In the genomic region with DNA sequence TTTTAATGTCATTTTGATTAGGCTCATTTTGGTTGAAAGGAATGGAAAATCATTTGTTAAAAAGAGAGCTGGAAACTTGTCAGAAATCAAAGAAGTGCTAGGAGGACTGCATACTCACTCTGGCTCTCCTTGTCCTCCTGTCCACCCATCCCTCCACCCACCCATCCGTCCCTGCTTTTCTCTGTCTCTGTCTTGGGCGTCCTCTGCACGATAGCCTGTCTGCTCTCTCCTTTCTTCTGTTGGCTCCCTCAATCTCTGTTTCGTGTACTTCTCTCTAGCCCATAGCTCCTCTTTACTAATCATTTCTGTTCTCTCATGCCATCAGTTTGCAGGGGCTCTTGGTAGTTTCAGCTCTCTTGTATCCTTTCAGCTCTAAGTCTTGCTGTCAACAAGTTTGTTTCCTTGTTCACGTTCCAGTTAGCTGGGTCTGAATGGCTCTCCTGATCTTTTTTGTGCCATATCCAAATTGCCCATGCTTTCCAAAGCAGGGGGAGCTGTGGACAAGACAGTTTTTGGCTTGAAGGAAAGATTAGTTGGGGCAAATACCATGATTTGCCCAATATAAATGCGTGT, we compare ENCODE assay signal across 25 cellular contexts.
DNase-seq lines count a peak whose midpoint lies in the region; ATAC-seq and TF ChIP-seq lines count a peak whose summit lies in the region.
"Had no signal": no experiment of that assay in that cellular context is flagged by ENCODE, and none has a peak within 500 bp of the region (broad histone marks: within the 10 kb centered on the region; RNA-seq: fewer than 3 reads in every experiment).

No MANE protein-coding gene starts in this region.

- H3K4me2 ChIP-seq in H9 (ENCODE audit: insufficient read depth, insufficient read length, low read length) (no peak overlapping the region), parathyroid adenoma (ENCODE audit: low read length) (peak overlapping the region; percentile 3)

- H2BK5ac ChIP-seq in H9 (ENCODE audit: insufficient read length, low read length) = no peak overlapping the region

- H3K23ac ChIP-seq in H9 (ENCODE audit: insufficient read length, low read depth, low read length) = no peak overlapping the region

- no peak overlapping the region for H4K5ac ChIP-seq in H9 (ENCODE audit: insufficient read length, low read depth, low read length)

- H3K79me1 ChIP-seq in H9 (ENCODE audit: insufficient read depth, low read depth, low read length, poor library complexity, severe bottlenecking) = no peaks in the 10 kb centered on the region

- no peak for DNase-seq in activated CD4-positive, alpha-beta T cell treated with anti-CD3 and anti-CD28 coated beads for 36 hours
- no peak for DNase-seq in activated CD4-positive, alpha-beta T cell treated with anti-CD3 and anti-CD28 coated beads for 4 hours
- no peak for DNase-seq in H9
- no peak for DNase-seq in NCI-H2171 treated with DMSO at 0.1 percent for 48 hours (lab: John Stamatoyannopoulos, UW)
- DNase-seq in chondrocyte (ENCODE audit: low spot score) = no peak
- DNase-seq: activated B cell treated with CpG ODN at 0.5 μM for 24 hours; activated CD8-positive, alpha-beta memory T cell treated with anti-CD3 and anti-CD28 coated beads for 24 hours; amniotic stem cell; Caco-2; effector memory CD4-positive, alpha-beta T cell; esophagus squamous epithelium; H7; mesendoderm; naive thymus-derived CD4-positive, alpha-beta T cell; NCI-H226; stimulated activated CD4-positive, alpha-beta T cell treated with anti-CD3 and anti-CD28 coated beads, Interleukin-2, amount 100 ng/mL, for 24 hours; stimulated activated naive CD8-positive, alpha-beta T cell treated with anti-CD3 and anti-CD28 coated beads, Interleukin-15, Interleukin-2, amounts not matched to agents 100 U/mL and 50 U/mL, for 24 hours had no signal

- no peak for ATAC-seq in activated CD4-positive, alpha-beta T cell treated with anti-CD3 and anti-CD28 coated beads for 36 hours
- ATAC-seq in GM21360 (IDR thresholded peaks at IDR 0.05; ENCODE audit: unreplicated experiment) = no peak
- ATAC-seq: naive thymus-derived CD4-positive, alpha-beta T cell; Panc1 had no signal

- H3K23me2 ChIP-seq in H9 (ENCODE audit: insufficient read length, low read depth, low read length, poor library complexity, severe bottlenecking) = no peaks in the 10 kb centered on the region

- no CpG with 5 or more reads among the region's 6 CpGs for WGBS in H9 (ENCODE audit: extremely low coverage, insufficient read length, low lambda C conversion rate)

- no peaks in the 10 kb centered on the region for H3K27me3 Mint-ChIP-seq in activated CD4-positive, alpha-beta T cell treated with anti-CD3 and anti-CD28 coated beads for 36 hours
- no peaks in the 10 kb centered on the region for H3K27me3 Mint-ChIP-seq in H9 (ENCODE audit: low read depth)
- H3K27me3 Mint-ChIP-seq in chondrocyte (ENCODE audit: low read depth) = no peaks in the 10 kb centered on the region
- H3K27me3 Mint-ChIP-seq: activated B cell treated with CpG ODN at 0.5 μM for 24 hours; B cell; naive thymus-derived CD4-positive, alpha-beta T cell had no signal

- H2BK15ac ChIP-seq in H9 (ENCODE audit: low read depth, low read length) = no peak overlapping the region

- H3K27ac Mint-ChIP-seq in activated CD4-positive, alpha-beta T cell treated with anti-CD3 and anti-CD28 coated beads for 36 hours = peak overlapping the region; percentile 16
- peak overlapping the region in 2 of 3 experiments; percentile 6 to 26; a peak in 1 of 7 replicates for H3K27ac Mint-ChIP-seq in H9
- no peak overlapping the region for H3K27ac Mint-ChIP-seq in chondrocyte (ENCODE audit: unreplicated experiment)
- H3K27ac Mint-ChIP-seq: activated B cell treated with CpG ODN at 0.5 μM for 24 hours, B cell had no signal

- H3K9ac ChIP-seq in H9 (ENCODE audit: extremely low read depth, insufficient read length, low read length) (no peak overlapping the region), parathyroid adenoma (no peak overlapping the region)

- H2AK5ac ChIP-seq in H9 (ENCODE audit: insufficient read length, low read length) = no peak overlapping the region

- no peak overlapping the region for H3K4me3 Mint-ChIP-seq in activated CD4-positive, alpha-beta T cell treated with anti-CD3 and anti-CD28 coated beads for 36 hours
- H3K4me3 Mint-ChIP-seq in H9 = no peak overlapping the region
- no peak overlapping the region for H3K4me3 Mint-ChIP-seq in chondrocyte (ENCODE audit: unreplicated experiment)
- H3K4me3 Mint-ChIP-seq: activated B cell treated with CpG ODN at 0.5 μM for 24 hours, B cell had no signal

- H3K27ac ChIP-seq in H9 (ENCODE audit: insufficient read length, low read depth, low read length) = no peak overlapping the region
- H3K27ac ChIP-seq in cingulate gyrus (ENCODE audit: low read depth, low read length) = peak overlapping the region; percentile 11
- no peak overlapping the region for H3K27ac ChIP-seq in parathyroid adenoma
- H3K27ac ChIP-seq: esophagus squamous epithelium, prostate gland, SJSA1 had no signal

- H2BK12ac ChIP-seq in H9 (ENCODE audit: insufficient read length, low read depth, low read length) = no peak overlapping the region

- no peaks in the 10 kb centered on the region for H4K20me1 ChIP-seq in H9 (ENCODE audit: control insufficient read depth, insufficient read depth, insufficient read length)

- no peak overlapping the region for H3K4me3 ChIP-seq in parathyroid adenoma (ENCODE audit: low read depth, low read length)
- H3K4me3 ChIP-seq: esophagus squamous epithelium, prostate gland, SJSA1, skin epidermis had no signal

- no peak overlapping the region for H3T11ph ChIP-seq in H9 (ENCODE audit: low read length)

- H3K4ac ChIP-seq in H9 (ENCODE audit: low read depth, low read length) = no peak overlapping the region

- intact Hi-C loops in activated CD4-positive, alpha-beta T cell treated with anti-CD3 and anti-CD28 coated beads for 36 hours (cut with DNase I, micrococcal nuclease) = no loop called here

- H2AFZ ChIP-seq in H9 (ENCODE audit: low read length) (no peak overlapping the region), parathyroid adenoma (no peak overlapping the region)

- peaks cover 63% of the 10 kb centered on the region for H3K4me1 Mint-ChIP-seq in activated CD4-positive, alpha-beta T cell treated with anti-CD3 and anti-CD28 coated beads for 36 hours
- H3K4me1 Mint-ChIP-seq in H9 (peaks cover 15 to 22% of the 10 kb centered on the region in 2 experiments; a peak in 3 of 4 replicates), chondrocyte (ENCODE audit: low read depth) (peaks cover 15% of the 10 kb centered on the region)

- H3K36me3 ChIP-seq in parathyroid adenoma (ENCODE audit: control insufficient read depth, insufficient read depth, low read length) = no peaks in the 10 kb centered on the region
- H3K36me3 ChIP-seq: esophagus squamous epithelium, prostate gland, SJSA1 had no signal

- no peak overlapping the region for H4K91ac ChIP-seq in H9 (ENCODE audit: insufficient read length, low read depth, low read length)

- CTCF ChIA-PET in activated CD4-positive, alpha-beta T cell treated with anti-CD3 and anti-CD28 coated beads for 36 hours (lab: Charles Lee) = interaction anchor here (1.2 to 3.4 kb wide), 2 partner anchors 9 to 10 kb away, joined by 3 to 10 read pairs; no protein-coding TSS in a partner anchor

- H3K9me3 Mint-ChIP-seq in activated CD4-positive, alpha-beta T cell treated with anti-CD3 and anti-CD28 coated beads for 36 hours (ENCODE audit: low read depth) = no peaks in the 10 kb centered on the region
- H3K9me3 Mint-ChIP-seq in H9 (no peaks in the 10 kb centered on the region), chondrocyte (ENCODE audit: low read depth) (no peaks in the 10 kb centered on the region)
- H3K9me3 Mint-ChIP-seq: activated B cell treated with CpG ODN at 0.5 μM for 24 hours had no signal

- no peak overlapping the region for H3K14ac ChIP-seq in H9 (ENCODE audit: insufficient read depth, low read length)

- no peak overlapping the region for H4K8ac ChIP-seq in H9 (replicated peaks; ENCODE audit: insufficient read length, low read depth, low read length)

- H3K27me3 ChIP-seq in H9 (ENCODE audit: insufficient read depth, low read length) = no peaks in the 10 kb centered on the region
- H3K27me3 ChIP-seq in parathyroid adenoma (ENCODE audit: control insufficient read depth, insufficient read depth, low read length) = no peaks in the 10 kb centered on the region
- H3K27me3 ChIP-seq: esophagus squamous epithelium, SJSA1 had no signal

- H3K36me3 Mint-ChIP-seq in activated CD4-positive, alpha-beta T cell treated with anti-CD3 and anti-CD28 coated beads for 36 hours (ENCODE audit: low read depth) = peaks cover 3% of the 10 kb centered on the region
- no peaks in the 10 kb centered on the region for H3K36me3 Mint-ChIP-seq in H9 (ENCODE audit: insufficient read depth in 1 of 3, low read depth in 3 of 3)
- H3K36me3 Mint-ChIP-seq in chondrocyte (ENCODE audit: low read depth) = no peaks in the 10 kb centered on the region

- no peak overlapping the region for H2BK120ac ChIP-seq in H9 (ENCODE audit: low read depth, low read length, poor library complexity, severe bottlenecking)

- H3K79me2 ChIP-seq in H9 (ENCODE audit: insufficient read depth, low read length) (no peaks in the 10 kb centered on the region), parathyroid adenoma (peaks cover 59% of the 10 kb centered on the region)

- no peak overlapping the region for H3K56ac ChIP-seq in H9 (ENCODE audit: insufficient read length, low read depth, low read length)

- no peak overlapping the region for H3K18ac ChIP-seq in H9 (ENCODE audit: insufficient read length, low read depth, low read length)

- no peaks in the 10 kb centered on the region for H3K4me1 ChIP-seq in H9 (ENCODE audit: insufficient read depth, low read length)
- H3K4me1 ChIP-seq in parathyroid adenoma = peaks cover 10% of the 10 kb centered on the region
- H3K4me1 ChIP-seq: prostate gland had no signal

- POLR2A ChIA-PET in activated CD4-positive, alpha-beta T cell treated with anti-CD3 and anti-CD28 coated beads for 36 hours (lab: Charles Lee) = no interaction called here

- H2BK20ac ChIP-seq in H9 (ENCODE audit: low read depth, low read length, poor library complexity, severe bottlenecking) = no peak overlapping the region

- no peaks in the 10 kb centered on the region for H3K9me3 ChIP-seq in H9 (ENCODE audit: control insufficient read depth, low read depth, low read length)
- H3K9me3 ChIP-seq in parathyroid adenoma (ENCODE audit: control insufficient read depth, low read length) = no peaks in the 10 kb centered on the region
- H3K9me3 ChIP-seq: Caco-2, esophagus squamous epithelium, prostate gland, SJSA1 had no signal

- TF ChIP-seq CTCF in H9 (conservative IDR thresholded peaks at IDR 0.05) (no peak), parathyroid adenoma (IDR thresholded peaks at IDR 0.05) (no peak), chondrocyte (IDR thresholded peaks at IDR 0.05) (no peak)
